In the genomic region with DNA sequence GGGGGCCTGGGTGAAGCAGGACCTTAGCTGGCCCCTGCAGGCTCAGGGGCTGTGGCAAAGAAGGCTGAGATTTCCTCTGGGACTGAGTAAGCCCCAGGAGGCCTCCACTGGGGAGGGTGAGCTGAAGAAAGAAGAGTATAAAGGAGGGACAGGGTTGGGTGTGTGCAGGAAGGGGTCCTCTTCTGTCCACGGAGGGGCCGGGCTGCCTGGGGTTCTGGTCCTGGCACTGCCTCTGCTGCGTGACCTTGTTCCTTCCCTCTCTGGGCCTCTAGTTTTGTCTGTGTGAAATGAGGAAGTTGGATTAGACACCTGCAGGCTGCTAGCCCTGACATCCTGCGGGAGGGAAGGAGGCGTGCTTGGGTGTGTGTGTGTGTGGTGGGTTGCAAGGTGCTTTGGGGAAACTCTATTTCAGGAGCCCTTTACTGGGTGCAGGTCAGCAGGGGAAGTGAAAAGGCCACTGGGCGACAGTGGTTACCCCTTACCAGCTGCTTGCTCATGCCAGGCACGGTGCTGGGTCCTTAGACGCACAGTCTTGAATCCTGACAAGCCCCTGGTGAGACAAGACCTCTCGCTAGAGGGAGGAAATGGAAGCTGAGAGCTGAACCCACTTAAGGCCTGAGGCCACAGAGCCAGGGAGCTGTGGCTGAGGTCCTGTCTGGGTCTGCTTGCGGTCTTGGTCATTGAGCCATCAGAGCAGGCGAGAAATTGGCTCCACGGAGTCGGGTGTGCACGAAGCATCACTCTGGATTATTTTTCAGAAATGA, we compare ENCODE assay signal across 8 cellular contexts.
DNase-seq lines count a peak whose midpoint lies in the region; ATAC-seq and TF ChIP-seq lines count a peak whose summit lies in the region.

No MANE protein-coding gene starts in this region.

- intact Hi-C loops in activated B cell treated with CpG ODN at 0.5 μM for 24 hours (cut with micrococcal nuclease) = loop anchor here (2.0 to 5.0 kb wide), 6 partner anchors 50 to 410 kb away; partner anchors contain the start of genes CLUH and PAFAH1B1

- H3K27me3 ChIP-seq in H7 (ENCODE audit: control insufficient read depth, insufficient read depth, low read length) = no peaks in the 10 kb centered on the region

- H3K36me3 ChIP-seq in H7 (replicated peaks; ENCODE audit: control insufficient read depth, insufficient read depth, low read length) = peaks cover 34% of the 10 kb centered on the region

- TF ChIP-seq CTCF in activated B cell treated with CpG ODN at 0.5 μM for 24 hours (IDR thresholded peaks at IDR 0.05) = no peak

- peaks cover 18% of the 10 kb centered on the region for H3K36me3 Mint-ChIP-seq in activated B cell treated with CpG ODN at 0.5 μM for 24 hours (ENCODE audit: low read depth)
- peaks cover 6% of the 10 kb centered on the region for H3K36me3 Mint-ChIP-seq in T-helper 2 cell treated with Interferon-gamma antibody and Interleukin-4, amounts not matched to agents 5 μg/mL and 100 μg/mL, for 36 hours (ENCODE audit: low read depth)

- H3K4me1 Mint-ChIP-seq in activated B cell treated with CpG ODN at 0.5 μM for 24 hours = peaks cover 41% of the 10 kb centered on the region
- no peaks in the 10 kb centered on the region for H3K4me1 Mint-ChIP-seq in T-helper 2 cell treated with Interferon-gamma antibody and Interleukin-4, amounts not matched to agents 5 μg/mL and 100 μg/mL, for 36 hours (ENCODE audit: low read depth)

- DNase-seq in CD1c-positive myeloid dendritic cell (ENCODE audit: extremely low spot score) (peak; percentile 68), activated B cell treated with CpG ODN at 0.5 μM for 24 hours (peak; percentile 64), pons (ENCODE audit: low spot score) (peak; percentile 38), NCI-H774 (lab: John Stamatoyannopoulos, UW) (no peak), H7 (no peak)
- DNase-seq in T-helper 2 cell treated with Interferon-gamma antibody and Interleukin-4, amounts not matched to agents 5 μg/mL and 100 μg/mL, for 36 hours (ENCODE audit: low spot score) = no peak

- ATAC-seq in GM19324 (IDR thresholded peaks at IDR 0.05; ENCODE audit: low FRiP score, unreplicated experiment) (peak; percentile 70), HG03159 (IDR thresholded peaks at IDR 0.05; ENCODE audit: unreplicated experiment) (peak; percentile 71), activated B cell treated with CpG ODN at 0.5 μM for 24 hours (ENCODE audit: low read depth) (peak; percentile 67)

- H3K4me3 Mint-ChIP-seq in activated B cell treated with CpG ODN at 0.5 μM for 24 hours = peak overlapping the region; percentile 72
- H3K4me3 Mint-ChIP-seq in T-helper 2 cell treated with Interferon-gamma antibody and Interleukin-4, amounts not matched to agents 5 μg/mL and 100 μg/mL, for 36 hours = no peak overlapping the region

- H3K27me3 Mint-ChIP-seq in activated B cell treated with CpG ODN at 0.5 μM for 24 hours = no peaks in the 10 kb centered on the region
- H3K27me3 Mint-ChIP-seq in T-helper 2 cell treated with Interferon-gamma antibody and Interleukin-4, amounts not matched to agents 5 μg/mL and 100 μg/mL, for 36 hours (ENCODE audit: low read depth) = no peaks in the 10 kb centered on the region

- H3K9me3 Mint-ChIP-seq in activated B cell treated with CpG ODN at 0.5 μM for 24 hours = no peaks in the 10 kb centered on the region
- no peaks in the 10 kb centered on the region for H3K9me3 Mint-ChIP-seq in T-helper 2 cell treated with Interferon-gamma antibody and Interleukin-4, amounts not matched to agents 5 μg/mL and 100 μg/mL, for 36 hours

- H3K4me3 ChIP-seq in H7 (ENCODE audit: insufficient read depth, low read depth, low read length) = no peak overlapping the region

- H3K27ac Mint-ChIP-seq in activated B cell treated with CpG ODN at 0.5 μM for 24 hours = peak overlapping the region; percentile 88
- no peak overlapping the region for H3K27ac Mint-ChIP-seq in T-helper 2 cell treated with Interferon-gamma antibody and Interleukin-4, amounts not matched to agents 5 μg/mL and 100 μg/mL, for 36 hours

- CTCF ChIA-PET in activated B cell treated with CpG ODN at 0.5 μM for 24 hours (lab: Charles Lee) = interaction anchor here (1.4 to 1.9 kb wide), 5 partner anchors 10 to 217 kb away, joined by 5 to 7 read pairs (median 6); no protein-coding TSS in a partner anchor

- POLR2A ChIA-PET in activated B cell treated with CpG ODN at 0.5 μM for 24 hours (lab: Charles Lee) = interaction anchor here (0.6 to 3.0 kb wide), 8 partner anchors 10 to 699 kb away, joined by 3 to 18 read pairs (median 8); no protein-coding TSS in a partner anchor

Comparison
In these comparisons a context has a peak if more than half of its experiments do, and no peak if none do; other contexts are left out.
1. DNase-seq: peak in CD1c-positive myeloid dendritic cell (single experiment), activated B cell treated with CpG ODN at 0.5 μM for 24 hours (single experiment) and pons (single experiment); none in NCI-H774 (single experiment), T-helper 2 cell treated with Interferon-gamma antibody and Interleukin-4, amounts not matched to agents 5 μg/mL and 100 μg/mL, for 36 hours (single experiment) and H7 (single experiment).
2. Peak in every context shown above with its lines, with median percentiles within 50 percentile points of each other: ATAC-seq.